Comparison of ENCODE assay signal across 7 cellular contexts in the genomic region with DNA sequence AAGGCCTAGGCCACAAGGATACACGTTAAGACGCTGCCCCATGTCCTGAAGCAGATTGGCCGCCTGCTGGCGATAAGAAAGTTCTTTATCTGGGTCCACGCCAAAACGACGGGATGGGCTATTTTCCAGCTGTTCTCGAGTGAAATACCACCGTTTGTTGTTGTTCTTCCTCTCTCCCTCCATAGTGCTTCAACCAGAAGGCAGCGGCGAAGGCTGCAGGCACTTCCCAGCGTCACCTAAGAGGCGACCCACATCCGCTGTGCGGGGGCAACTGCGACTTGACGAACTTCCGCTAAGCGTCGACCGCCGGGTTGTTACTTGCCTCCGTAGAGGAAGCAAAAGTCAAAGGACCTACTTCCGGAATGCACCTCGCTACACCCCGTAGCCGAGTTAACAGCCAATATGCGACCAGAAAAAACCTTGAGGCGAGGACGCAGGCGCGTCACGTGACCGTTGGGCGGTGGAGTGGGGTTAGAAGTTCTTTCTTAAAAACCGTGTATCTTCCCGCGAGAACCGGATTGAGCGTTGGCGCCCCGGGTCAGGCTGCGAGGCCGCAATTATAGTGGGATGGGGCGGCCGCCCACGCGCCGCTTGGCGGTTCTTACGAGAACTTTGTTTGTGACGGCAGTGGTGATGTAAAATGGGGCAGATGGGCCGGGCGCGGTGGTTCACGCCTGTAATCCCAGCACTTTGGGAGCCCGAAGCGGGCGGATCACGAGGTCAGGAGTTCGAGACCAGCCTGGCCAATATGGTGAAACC. TPM values are rescaled to one million over a fixed set of nuclear protein-coding genes. Genes with fewer than 3 reads are reported as not detected.
DNase-seq lines count a peak whose midpoint lies in the region; ATAC-seq lines count a peak whose summit lies in the region.

A gene (minus strand): TSS at position 215 of the 759 bp plus-strand sequence. CDS start 32 bp downstream, at position 183.

- peak; percentile 99 to 100 for DNase-seq in NCI-H2081 (lab: John Stamatoyannopoulos, UW)
- peak; percentile 98 for DNase-seq in T1000 (lab: John Stamatoyannopoulos, UW)
- peak; percentile 100 for DNase-seq in astrocyte of the hippocampus (ENCODE audit: low read depth, low spot score)
- peak; percentile 100 for DNase-seq in hepatic stellate cell (ENCODE audit: low spot score)
- DNase-seq in renal cortical epithelial cell (ENCODE audit: low read depth), result peak; percentile 100

- ATAC-seq in GM18511 (IDR thresholded peaks at IDR 0.05; ENCODE audit: unreplicated experiment) (peak; percentile 98), HG03039 (IDR thresholded peaks at IDR 0.05; ENCODE audit: unreplicated experiment) (peak; percentile 96)

RNA-seq across cellular contexts. Expression of the gene that starts here (rescaled TPM):
- total RNA-seq in renal cortical epithelial cell, result 22.6 and 36.4 TPM in 2 replicates

Comparison
In these comparisons a context has a peak if more than half of its experiments do, and no peak if none do; other contexts are left out.
1. Peak in every context shown above with its lines: DNase-seq and ATAC-seq.